8 cellular contexts compared by ENCODE assay signal in genomic region chr10:96586419-96587254, GRCh38. TPM values are rescaled to one million over a fixed set of nuclear protein-coding genes. Genes with fewer than 3 reads are reported as not detected.
DNase-seq lines count a peak whose midpoint lies in the region; ATAC-seq and TF ChIP-seq lines count a peak whose summit lies in the region.

TSS of gene TM9SF3 (minus strand) at chr10:96587012. CDS start at chr10:96586835, 177 bp downstream.

- peak within 1 kb of the TSS; percentile 91 for H3K9ac ChIP-seq in HCT116 (ENCODE audit: low read length)

- TF ChIP-seq CTCF in HCT116 (IDR thresholded peaks at IDR 0.05 in 2 of 3, conservative IDR thresholded peaks at IDR 0.05 in 1 of 3; ENCODE audit: borderline replicate concordance in 1 of 3, insufficient read depth in 1 of 3, low read depth in 2 of 3, low read length in 2 of 3) (no peak), psoas muscle (IDR thresholded peaks at IDR 0.05) (no peak)

- intact Hi-C loops in HCT116 (cut with micrococcal nuclease) (no loop called here), left ventricle myocardium superior (cut with micrococcal nuclease) (no loop called here), psoas muscle (cut with DNase I) (loop anchor here in 1 of 2 donors (2.0 kb wide), 1 partner anchor 246 kb away; the partner anchor contains the start of gene LCOR)
- intact Hi-C loops in T-helper 1 cell treated with Interleukin-12 subunit alpha and Interleukin-12 subunit beta and Interleukin-4 antibody, amounts not matched to agents 30 ng/mL and 1 ng/mL, for 36 hours (cut with micrococcal nuclease), result loop anchor here (1.0 to 10.0 kb wide), 9 partner anchors 54 to 1548 kb away; partner anchors contain the start of genes CC2D2B, MMS19, R3HCC1L and RRP12

- ATAC-seq in HCT116 (peak; percentile 87), left ventricle myocardium superior (peak; percentile 93), psoas muscle (peak; percentile 86 to 89 (median 88))

- POLR2A ChIA-PET in HCT116 (lab: Charles Lee), result no interaction called here

- peak within 1 kb of the TSS; percentile 93 for H3K4me2 ChIP-seq in HCT116 (ENCODE audit: low read length)

- H4K20me1 ChIP-seq in HCT116 (ENCODE audit: insufficient read depth), result peaks cover 15% of the 10 kb centered on the region; the same call in 1 of the 2 replicates

- peak; percentile 49 for DNase-seq in HCT116 (ENCODE audit: low read depth, low spot score)
- peak; percentile 61 for DNase-seq in MV-4-11 (lab: John Stamatoyannopoulos, UW)
- peak; percentile 71 for DNase-seq in amniotic epithelial cell (ENCODE audit: low read depth)
- peak; percentile 97 for DNase-seq in left ventricle myocardium superior
- peak; percentile 96 to 97 for DNase-seq in psoas muscle

- TF ChIP-seq RAD21 in HCT116 (IDR thresholded peaks at IDR 0.05; ENCODE audit: low read depth), result no peak

- peaks cover 51% of the 10 kb centered on the region for H3K79me2 ChIP-seq in HCT116 (ENCODE audit: insufficient read depth, low read length)

- H3K27ac ChIP-seq in HCT116 (ENCODE audit: low read depth, low read length) (peak within 1 kb of the TSS; percentile 95), psoas muscle (peak within 1 kb of the TSS; percentile 99), urinary bladder (ENCODE audit: low read depth) (peak within 1 kb of the TSS; percentile 99)

- WGBS in psoas muscle, 3 donors, result 0 to 1% (median 0%) methylated on average over 36 to 107 of the region's 107 CpGs
- under 1% methylated on average over 107 of the region's 107 CpGs for WGBS in urinary bladder

- peak; percentile 93 for TF ChIP-seq POLR2A in HCT116 (IDR thresholded peaks at IDR 0.05; ENCODE audit: borderline replicate concordance, extremely low read depth, insufficient read depth, insufficient read length)

- no peak within 1 kb of the TSS for H2AFZ ChIP-seq in HCT116 (ENCODE audit: low read depth, low read length, poor library complexity, severe bottlenecking)

- H3K9me2 ChIP-seq in HCT116 (ENCODE audit: insufficient read depth), result no peaks in the 10 kb centered on the region

- H3K4me1 ChIP-seq in HCT116 (ENCODE audit: control insufficient read depth in 1 of 2, insufficient read depth in 2 of 2, low read length in 2 of 2) (peaks cover 14 to 33% of the 10 kb centered on the region in 2 experiments), psoas muscle (peaks cover 52% of the 10 kb centered on the region), urinary bladder (ENCODE audit: insufficient read depth) (no peaks in the 10 kb centered on the region)

- H3K4me3 ChIP-seq in GM08714 (ENCODE audit: low read length) (peak within 1 kb of the TSS; percentile 74), HCT116 (replicated peaks in 1 of 2; ENCODE audit: low read depth in 1 of 2, low read length in 2 of 2) (peak within 1 kb of the TSS; percentile 80 to 84), psoas muscle (peak within 1 kb of the TSS; percentile 96), urinary bladder (ENCODE audit: low read depth, low read length) (peak within 1 kb of the TSS; percentile 95)

- no peaks in the 10 kb centered on the region for H3K9me3 ChIP-seq in HCT116 (ENCODE audit: control insufficient read depth in 1 of 2, insufficient read depth in 1 of 2, low read depth in 1 of 2, low read length in 2 of 2)
- H3K9me3 ChIP-seq in psoas muscle, result no peaks in the 10 kb centered on the region

- BruUV-seq in HCT116 (replicated peaks; lab: Mats Ljungman, UMichigan), result no TSS peak

- RAD21 ChIA-PET in HCT116 (lab: Charles Lee; ENCODE audit: low non-redundant PET in 1 of 2, low total read pairs in 2 of 2, uncharacterized antibody in 2 of 2, unreplicated experiment in 2 of 2), result no interaction called here

- H3K27me3 ChIP-seq in HCT116 (ENCODE audit: insufficient read depth, low read length) (no peaks in the 10 kb centered on the region), psoas muscle (ENCODE audit: insufficient read depth in 3 of 3, low read length in 2 of 3) (no peaks in the 10 kb centered on the region)

- no peaks in the 10 kb centered on the region for H3K36me3 ChIP-seq in HCT116 (ENCODE audit: control insufficient read depth in 1 of 2, insufficient read depth in 2 of 2, low read length in 2 of 2)
- H3K36me3 ChIP-seq in psoas muscle (ENCODE audit: insufficient read depth in 1 of 2, low read depth in 1 of 2), result no peaks in the 10 kb centered on the region
- H3K36me3 ChIP-seq in urinary bladder (ENCODE audit: insufficient read depth), result no peaks in the 10 kb centered on the region

- CTCF ChIA-PET in HCT116 (lab: Charles Lee), result interaction anchor here (1.0 kb wide), 1 partner anchor 192 kb away, joined by 3 read pairs; no protein-coding TSS in a partner anchor

TF ChIP-seq in HCT116, 20 proteins besides CTCF, POLR2A, EP300 and RAD21:
- TF ChIP-seq SP1 (IDR thresholded peaks at IDR 0.05; ENCODE audit: low read depth), result no peak; the same call in 1 of the 2 replicates
- no peak for TF ChIP-seq ELF1 (IDR thresholded peaks at IDR 0.05; ENCODE audit: borderline replicate concordance, low read depth)
- TF ChIP-seq YY1 (IDR thresholded peaks at IDR 0.05; ENCODE audit: extremely low read depth, insufficient replicate concordance, low read depth, low read length), result peak; percentile 27
- TF ChIP-seq ZFX (IDR thresholded peaks at IDR 0.05), result peak; percentile 100
- TF ChIP-seq, protein P1, sequence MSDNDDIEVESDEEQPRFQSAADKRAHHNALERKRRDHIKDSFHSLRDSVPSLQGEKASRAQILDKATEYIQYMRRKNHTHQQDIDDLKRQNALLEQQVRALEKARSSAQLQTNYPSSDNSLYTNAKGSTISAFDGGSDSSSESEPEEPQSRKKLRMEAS (IDR thresholded peaks at IDR 0.05), result peak; percentile 2; the same call in 1 of the 2 replicates
- no peak for TF ChIP-seq SRF (IDR thresholded peaks at IDR 0.05; ENCODE audit: low read depth)
- TF ChIP-seq POLR2AphosphoS5 (IDR thresholded peaks at IDR 0.05; ENCODE audit: low read depth, low read length), result peak; percentile 83
- no peak; the same call in 1 of the 2 replicates for TF ChIP-seq SIN3A (IDR thresholded peaks at IDR 0.05; ENCODE audit: low read depth)
- no peak for TF ChIP-seq ZNF274 (IDR thresholded peaks at IDR 0.05; ENCODE audit: low read depth, low read length)
- no peak for TF ChIP-seq REST (IDR thresholded peaks at IDR 0.05; ENCODE audit: low read depth)
- TF ChIP-seq EZH2 (IDR thresholded peaks at IDR 0.05), result no peak
- no peak for TF ChIP-seq ZBTB33 (IDR thresholded peaks at IDR 0.05; ENCODE audit: extremely low read depth, insufficient replicate concordance, low read length)
- TF ChIP-seq EGR1 (IDR thresholded peaks at IDR 0.05; ENCODE audit: low read depth), result 0 out of 2 replicates have a peak, but pooled peaks have one; percentile 1
- TF ChIP-seq TCF7L2 (IDR thresholded peaks at IDR 0.05; ENCODE audit: borderline replicate concordance, extremely low read depth, insufficient read depth, insufficient read length), result peak; percentile 27
- no peak; the same call in 1 of the 2 replicates for TF ChIP-seq FOSL1 (IDR thresholded peaks at IDR 0.05; ENCODE audit: low read depth)
TF ChIP-seq in HCT116: peak in this region for 6.

RNA-seq across cellular contexts. Expression of gene TM9SF3, which starts in this region (rescaled TPM):
- total RNA-seq in HCT116 (2021; ENCODE audit: unreplicated experiment) (79.3 TPM), left ventricle myocardium superior (75.4 TPM), psoas muscle (10 to 100 TPM; 30.4 to 60.6 (median 57.4) TPM), urinary bladder (156 TPM)
- 16.6 and 17.7 TPM in 2 replicates for polyA plus RNA-seq in HCT116 (2012)
- 74.9 and 80.0 TPM in 2 replicates for total RNA-seq in T-helper 1 cell treated with Interleukin-12 subunit alpha and Interleukin-12 subunit beta and Interleukin-4 antibody, amounts not matched to agents 30 ng/mL and 1 ng/mL, for 36 hours
- polyA plus RNA-seq in psoas muscle (10 to 100 TPM; 14.4 to 49.0 (median 38.4) TPM), urinary bladder (55.2 TPM)

Comparison
In these comparisons a context has a peak if more than half of its experiments do, and no peak if none do; other contexts are left out.
1. Peak in every context shown above with its lines: DNase-seq, ATAC-seq, H3K4me3 ChIP-seq and H3K27ac ChIP-seq.